ENCODE assay signal across 39 cellular contexts in genomic region chr22:25779426-25779825, GRCh38. TPM values are rescaled to one million over a fixed set of nuclear protein-coding genes. Genes with fewer than 3 reads are reported as not detected.
"Had no signal": no experiment of that assay in that cellular context is flagged by ENCODE, and none has a peak within 500 bp of the region (broad histone marks: within the 10 kb centered on the region; RNA-seq: fewer than 3 reads in every experiment).

No MANE protein-coding gene starts in this region.

- H3K9me3 ChIP-seq: ascending aorta had no signal

- H3K36me3 Mint-ChIP-seq: activated CD8-positive, alpha-beta memory T cell treated with anti-CD3 and anti-CD28 coated beads, Interleukin-2, amount 10 ng/mL, durations not matched to agents 7 days and 5 days; activated naive CD4-positive, alpha-beta T cell treated with anti-CD3 and anti-CD28 coated beads, Interleukin-2, amount 10 ng/mL, durations not matched to agents 7 days and 5 days; activated naive CD4-positive, alpha-beta T cell treated with anti-CD3 and anti-CD28 coated beads, Interleukin-2, amount 50 U/mL, for 24 hours; activated naive CD8-positive, alpha-beta T cell; activated naive CD8-positive, alpha-beta T cell treated with anti-CD3 and anti-CD28 coated beads, Interleukin-2, amount 10 ng/mL, durations not matched to agents 7 days and 5 days; WTC11 had no signal

- H3K36me3 ChIP-seq: WERI-Rb-1 had no signal

- DNase-seq: activated CD4-positive, alpha-beta memory T cell treated with anti-CD3 and anti-CD28 coated beads, Interleukin-2, amount 10 ng/mL, durations not matched to agents 7 days and 5 days; activated CD4-positive, alpha-beta T cell treated with anti-CD3 and anti-CD28 coated beads for 1 hour; activated CD4-positive, alpha-beta T cell treated with anti-CD3 and anti-CD28 coated beads for 36 hours; activated CD4-positive, alpha-beta T cell treated with anti-CD3 and anti-CD28 coated beads for 48 hours; activated CD4-positive, alpha-beta T cell treated with anti-CD3 and anti-CD28 coated beads, Interleukin-2, amount 10 ng/mL, durations not matched to agents 7 days and 5 days; activated CD4-positive, alpha-beta T cell treated with anti-CD3 and anti-CD28 coated beads, Interleukin-2, amount 50 U/mL, for 48 hours; activated CD4-positive, CD25-positive, alpha-beta regulatory T cell; activated CD8-positive, alpha-beta memory T cell treated with anti-CD3 and anti-CD28 coated beads for 24 hours; activated CD8-positive, alpha-beta memory T cell treated with anti-CD3 and anti-CD28 coated beads, Interleukin-2, amount 10 ng/mL, durations not matched to agents 7 days and 5 days; activated CD8-positive, alpha-beta memory T cell treated with anti-CD3 and anti-CD28 coated beads, Interleukin-2, amount 50 U/mL, for 48 hours; activated CD8-positive, alpha-beta T cell treated with anti-CD3 and anti-CD28 coated beads, Interleukin-2, amount 10 ng/mL, durations not matched to agents 7 days and 5 days; activated effector memory CD4-positive, alpha-beta T cell treated with Interleukin-2 at 50 U/mL for 16 hours; activated gamma-delta T cell; activated naive CD4-positive, alpha-beta T cell treated with anti-CD3 and anti-CD28 coated beads, Interleukin-2, amount 10 ng/mL, durations not matched to agents 7 days and 5 days; activated naive CD4-positive, alpha-beta T cell treated with Interleukin-2 at 50 U/mL for 16 hours; activated naive CD8-positive, alpha-beta T cell treated with anti-CD3 and anti-CD28 coated beads, Interleukin-2, amount 10 ng/mL, durations not matched to agents 7 days and 5 days; activated naive CD8-positive, alpha-beta T cell treated with anti-CD3 and anti-CD28 coated beads, Interleukin-2, amount 50 U/mL, for 24 hours; activated T-cell treated with anti-CD3 and anti-CD28 coated beads, Interleukin-2, amount 50 U/mL, for 24 hours; activated T-cell treated with anti-CD3 and anti-CD28 coated beads, Interleukin-2, amount 50 U/mL, for 48 hours; amygdala; anterior cingulate cortex; caudate nucleus; cerebellar nuclear complex; T-helper 1 cell; T-helper 2 cell; T-helper 9 cell; WERI-Rb-1 had no signal

- H3K4me3 Mint-ChIP-seq: activated CD4-positive, alpha-beta memory T cell treated with anti-CD3 and anti-CD28 coated beads, Interleukin-2, amount 10 ng/mL, durations not matched to agents 7 days and 5 days; activated CD4-positive, alpha-beta T cell treated with anti-CD3 and anti-CD28 coated beads for 36 hours; activated CD4-positive, alpha-beta T cell treated with anti-CD3 and anti-CD28 coated beads, Interleukin-2, amount 10 ng/mL, durations not matched to agents 7 days and 5 days; activated CD8-positive, alpha-beta memory T cell treated with anti-CD3 and anti-CD28 coated beads, Interleukin-2, amount 10 ng/mL, durations not matched to agents 7 days and 5 days; activated CD8-positive, alpha-beta T cell treated with anti-CD3 and anti-CD28 coated beads, Interleukin-2, amount 10 ng/mL, durations not matched to agents 7 days and 5 days; activated naive CD4-positive, alpha-beta T cell treated with anti-CD3 and anti-CD28 coated beads, Interleukin-2, amount 10 ng/mL, durations not matched to agents 7 days and 5 days; activated naive CD4-positive, alpha-beta T cell treated with anti-CD3 and anti-CD28 coated beads, Interleukin-2, amount 50 U/mL, for 24 hours; activated naive CD8-positive, alpha-beta T cell; activated naive CD8-positive, alpha-beta T cell treated with anti-CD3 and anti-CD28 coated beads, Interleukin-2, amount 10 ng/mL, durations not matched to agents 7 days and 5 days; activated naive CD8-positive, alpha-beta T cell treated with anti-CD3 and anti-CD28 coated beads, Interleukin-2, amount 50 U/mL, for 24 hours; activated T-cell treated with anti-CD3 and anti-CD28 coated beads, Interleukin-2, amount 50 U/mL, for 24 hours; brain; central memory CD8-positive, alpha-beta T cell; T-helper 1 cell treated with Interleukin-12 subunit alpha and Interleukin-12 subunit beta and Interleukin-4 antibody, amounts not matched to agents 30 μg/mL and 1 μg/mL, for 36 hours; T-helper 2 cell treated with Interferon-gamma antibody and Interleukin-4, amounts not matched to agents 5 μg/mL and 100 μg/mL, for 36 hours; WTC11 had no signal

- ATAC-seq: activated CD4-positive, alpha-beta T cell treated with anti-CD3 and anti-CD28 coated beads for 36 hours; activated CD4-positive, CD25-positive, alpha-beta regulatory T cell treated with anti-CD3 and anti-CD28 coated beads, Interleukin-2, amount 50 U/mL, for 24 hours; activated CD8-positive, alpha-beta memory T cell treated with anti-CD3 and anti-CD28 coated beads, Interleukin-2, amount 10 ng/mL, durations not matched to agents 7 days and 5 days; activated CD8-positive, alpha-beta T cell treated with anti-CD3 and anti-CD28 coated beads, Interleukin-2, amount 10 ng/mL, durations not matched to agents 7 days and 5 days; activated naive CD8-positive, alpha-beta T cell treated with anti-CD3 and anti-CD28 coated beads, Interleukin-2, amount 50 U/mL, for 24 hours; WTC11 had no signal

- H3K4me3 ChIP-seq: ascending aorta, cardiac muscle cell had no signal

- H3K27me3 ChIP-seq: ascending aorta, cardiac muscle cell had no signal

- H3K27ac ChIP-seq: ascending aorta, cardiac muscle cell, WERI-Rb-1 had no signal

- H3K27ac Mint-ChIP-seq: activated CD4-positive, alpha-beta memory T cell treated with anti-CD3 and anti-CD28 coated beads, Interleukin-2, amount 10 ng/mL, durations not matched to agents 7 days and 5 days; activated CD4-positive, alpha-beta T cell treated with anti-CD3 and anti-CD28 coated beads for 36 hours; activated CD4-positive, alpha-beta T cell treated with anti-CD3 and anti-CD28 coated beads, Interleukin-2, amount 10 ng/mL, durations not matched to agents 7 days and 5 days; activated CD8-positive, alpha-beta memory T cell treated with anti-CD3 and anti-CD28 coated beads, Interleukin-2, amount 10 ng/mL, durations not matched to agents 7 days and 5 days; activated CD8-positive, alpha-beta T cell treated with anti-CD3 and anti-CD28 coated beads, Interleukin-2, amount 10 ng/mL, durations not matched to agents 7 days and 5 days; activated naive CD4-positive, alpha-beta T cell treated with anti-CD3 and anti-CD28 coated beads, Interleukin-2, amount 10 ng/mL, durations not matched to agents 7 days and 5 days; activated naive CD4-positive, alpha-beta T cell treated with anti-CD3 and anti-CD28 coated beads, Interleukin-2, amount 50 U/mL, for 24 hours; activated naive CD8-positive, alpha-beta T cell; activated naive CD8-positive, alpha-beta T cell treated with anti-CD3 and anti-CD28 coated beads, Interleukin-2, amount 10 ng/mL, durations not matched to agents 7 days and 5 days; activated naive CD8-positive, alpha-beta T cell treated with anti-CD3 and anti-CD28 coated beads, Interleukin-2, amount 50 U/mL, for 24 hours; activated T-cell treated with anti-CD3 and anti-CD28 coated beads, Interleukin-2, amount 50 U/mL, for 24 hours; activated T-helper 2 cell treated with anti-CD3 and anti-CD28 coated beads, Interferon-gamma antibody, Interleukin-2, Interleukin-4, amounts not matched to agents 10 μg/mL and 5 μg/mL and 100 μg/mL, durations not matched to agents 14 hours and 24 hours and 36 hours; T-helper 1 cell treated with Interleukin-12 subunit alpha and Interleukin-12 subunit beta and Interleukin-4 antibody, amounts not matched to agents 30 μg/mL and 1 μg/mL, for 36 hours; T-helper 2 cell treated with Interferon-gamma antibody and Interleukin-4, amounts not matched to agents 5 μg/mL and 100 μg/mL, for 36 hours; WTC11 had no signal

- H3K4me1 ChIP-seq: ascending aorta had no signal

- H3K4me1 Mint-ChIP-seq: activated CD4-positive, alpha-beta T cell treated with anti-CD3 and anti-CD28 coated beads for 36 hours; activated CD8-positive, alpha-beta memory T cell treated with anti-CD3 and anti-CD28 coated beads, Interleukin-2, amount 10 ng/mL, durations not matched to agents 7 days and 5 days; activated naive CD4-positive, alpha-beta T cell treated with anti-CD3 and anti-CD28 coated beads, Interleukin-2, amount 50 U/mL, for 24 hours; activated naive CD8-positive, alpha-beta T cell treated with anti-CD3 and anti-CD28 coated beads, Interleukin-2, amount 50 U/mL, for 24 hours; central memory CD8-positive, alpha-beta T cell; WTC11 had no signal

- H3K27me3 Mint-ChIP-seq: activated CD4-positive, alpha-beta T cell treated with anti-CD3 and anti-CD28 coated beads for 36 hours; activated CD4-positive, alpha-beta T cell treated with anti-CD3 and anti-CD28 coated beads, Interleukin-2, amount 10 ng/mL, durations not matched to agents 7 days and 5 days; activated naive CD4-positive, alpha-beta T cell treated with anti-CD3 and anti-CD28 coated beads, Interleukin-2, amount 50 U/mL, for 24 hours; activated naive CD8-positive, alpha-beta T cell; activated T-cell treated with anti-CD3 and anti-CD28 coated beads, Interleukin-2, amount 50 U/mL, for 24 hours had no signal

- H3K9me3 Mint-ChIP-seq: activated CD4-positive, alpha-beta T cell treated with anti-CD3 and anti-CD28 coated beads, Interleukin-2, amount 10 ng/mL, durations not matched to agents 7 days and 5 days; activated naive CD4-positive, alpha-beta T cell treated with anti-CD3 and anti-CD28 coated beads, Interleukin-2, amount 10 ng/mL, durations not matched to agents 7 days and 5 days; activated naive CD4-positive, alpha-beta T cell treated with anti-CD3 and anti-CD28 coated beads, Interleukin-2, amount 50 U/mL, for 24 hours; activated naive CD8-positive, alpha-beta T cell treated with anti-CD3 and anti-CD28 coated beads, Interleukin-2, amount 50 U/mL, for 24 hours; activated T-cell treated with anti-CD3 and anti-CD28 coated beads, Interleukin-2, amount 50 U/mL, for 24 hours; activated T-helper 2 cell treated with anti-CD3 and anti-CD28 coated beads, Interferon-gamma antibody, Interleukin-2, Interleukin-4, amounts not matched to agents 10 μg/mL and 5 μg/mL and 100 μg/mL, durations not matched to agents 14 hours and 24 hours and 36 hours; central memory CD8-positive, alpha-beta T cell; T-helper 1 cell treated with Interleukin-12 subunit alpha and Interleukin-12 subunit beta and Interleukin-4 antibody, amounts not matched to agents 30 μg/mL and 1 μg/mL, for 36 hours; T-helper 2 cell treated with Interferon-gamma antibody and Interleukin-4, amounts not matched to agents 5 μg/mL and 100 μg/mL, for 36 hours; WTC11 had no signal

RNA-seq across cellular contexts. Expression of gene MYO18B, which starts 37.4 kb away (rescaled TPM):
- total RNA-seq: bronchial epithelial cell had no signal
